14 cellular contexts compared by ENCODE assay signal in the genomic region with DNA sequence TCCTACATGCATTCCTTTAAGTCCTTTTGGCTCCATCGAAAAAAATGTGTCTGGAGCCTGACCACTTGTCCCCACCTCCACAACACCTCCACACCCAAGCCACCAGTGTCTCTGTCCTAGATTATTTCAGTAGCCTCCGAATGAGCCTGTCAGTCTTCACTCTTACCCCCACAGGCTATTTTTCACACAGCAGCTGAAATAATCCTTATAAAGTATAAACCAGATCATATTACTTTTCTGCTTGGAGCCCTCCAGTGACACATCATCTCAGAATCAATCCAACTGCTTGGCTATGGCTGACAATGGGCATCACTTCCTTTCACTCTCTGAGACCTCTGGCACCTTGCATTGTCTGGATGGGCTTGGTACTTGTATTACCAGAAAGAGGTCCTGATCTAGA. TPM values are rescaled to one million over a fixed set of nuclear protein-coding genes. Genes with fewer than 3 reads are reported as not detected.
DNase-seq lines count a peak whose midpoint lies in the region; ATAC-seq and TF ChIP-seq lines count a peak whose summit lies in the region.
"Had no signal": no experiment of that assay in that cellular context is flagged by ENCODE, and none has a peak within 500 bp of the region (broad histone marks: within the 10 kb centered on the region; RNA-seq: fewer than 3 reads in every experiment).

No MANE protein-coding gene starts in this region.

- peaks cover 22% of the 10 kb centered on the region for H3K36me3 ChIP-seq in skeletal muscle satellite cell (ENCODE audit: insufficient read depth, low read length)
- H3K36me3 ChIP-seq: BLaER1 had no signal

- peaks cover 28% of the 10 kb centered on the region for H3K4me1 ChIP-seq in skeletal muscle satellite cell (ENCODE audit: control insufficient read depth, insufficient read depth, low read length)
- H3K4me1 ChIP-seq: BLaER1 had no signal

- peak overlapping the region; percentile 28 for H3K9ac ChIP-seq in skeletal muscle satellite cell (ENCODE audit: low read depth, low read length)
- H3K9ac ChIP-seq: BLaER1 had no signal

- no peaks in the 10 kb centered on the region for H3K9me3 ChIP-seq in skeletal muscle satellite cell (replicated peaks; ENCODE audit: low read length)
- H3K9me3 ChIP-seq: BLaER1 had no signal

- no peak for TF ChIP-seq CTCF in fibroblast of mammary gland (conservative IDR thresholded peaks at IDR 0.05; ENCODE audit: control insufficient read depth, insufficient read depth, low read depth, low read length)

- H3K4me2 ChIP-seq in skeletal muscle satellite cell (ENCODE audit: low read length): no peak overlapping the region
- H3K4me2 ChIP-seq: BLaER1 had no signal

- peak; percentile 66 for DNase-seq in HT1080 (ENCODE audit: low read depth)
- DNase-seq in RPMI7951 (ENCODE audit: low read depth): peak; percentile 33
- peak; percentile 20 for DNase-seq in fibroblast of mammary gland (ENCODE audit: low read depth)
- no peak for DNase-seq in NCI-H748 (lab: John Stamatoyannopoulos, UW; ENCODE audit: unreplicated experiment)
- no peak for DNase-seq in NCI-H82 treated with DMSO at 0.1 percent for 48 hours (lab: John Stamatoyannopoulos, UW; ENCODE audit: unreplicated experiment)
- DNase-seq: CD8-positive, alpha-beta memory T cell; H7; NCI-H1092 treated with DMSO at 0.1 percent for 48 hours; NCI-H1694 treated with DMSO at 0.1 percent for 48 hours; NCI-H510A; T-cell had no signal

- ATAC-seq in GM21447 (IDR thresholded peaks at IDR 0.05; ENCODE audit: unreplicated experiment): no peak
- ATAC-seq: T-cell had no signal

- no peak overlapping the region for H3K4me3 ChIP-seq in fibroblast of mammary gland (ENCODE audit: control insufficient read depth, low read depth, low read length)
- no peak overlapping the region for H3K4me3 ChIP-seq in skeletal muscle satellite cell (ENCODE audit: low read length)
- H3K4me3 ChIP-seq: BLaER1 had no signal

- no peaks in the 10 kb centered on the region for H3K27me3 ChIP-seq in skeletal muscle satellite cell (ENCODE audit: control insufficient read depth, insufficient read depth, low read length)
- H3K27me3 ChIP-seq: BLaER1 had no signal

RNA-seq across cellular contexts. Expression of a gene that starts 44.9 kb away (rescaled TPM):
- total RNA-seq in HT1080 (2014; rRNA removed; shearing (Covaris generic)): 9.4 and 11.5 TPM in 2 replicates
- polyA plus RNA-seq in HT1080 (2015; cell fraction: cytosol; rRNA removed): 17.2 and 20.5 TPM in 2 replicates
- polyA plus RNA-seq in HT1080 (2015; cell fraction: nucleus; rRNA removed): 33.3 and 38.8 TPM in 2 replicates
- total RNA-seq in RPMI7951 (2014; rRNA removed; shearing (Covaris generic)): 13.9 and 17.9 TPM in 2 replicates
- total RNA-seq in skeletal muscle satellite cell (2012; rRNA removed): 8.4 and 9.0 TPM in 2 replicates

Comparison
In these comparisons a context has a peak if more than half of its experiments do, and no peak if none do; other contexts are left out.
1. DNase-seq: peak in HT1080 (single experiment), RPMI7951 (single experiment) and fibroblast of mammary gland (single experiment); none in NCI-H748 (single experiment) and NCI-H82 treated with DMSO at 0.1 percent for 48 hours (single experiment).